ENCODE assay signal across 12 cellular contexts in the genomic region with DNA sequence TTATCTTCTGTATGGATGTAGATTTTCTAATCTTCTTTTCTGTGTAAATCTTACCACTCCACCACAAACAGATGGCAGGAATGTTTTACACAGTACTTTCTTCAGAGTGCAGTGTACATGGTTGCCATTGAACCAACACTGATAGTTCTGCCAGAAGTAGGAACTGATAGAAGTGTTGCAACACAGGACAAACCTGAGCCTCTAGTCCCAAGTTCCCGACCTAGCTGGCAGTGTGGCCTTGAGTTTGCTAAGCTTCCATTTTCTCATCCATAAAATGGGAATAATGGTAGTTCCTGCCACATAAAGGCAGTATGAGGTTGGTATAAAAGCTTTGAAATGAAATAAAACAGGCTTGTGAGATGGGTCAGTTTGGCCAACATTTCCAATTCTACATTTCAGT.
"Had no signal": no experiment of that assay in that cellular context is flagged by ENCODE, and none has a peak within 500 bp of the region (broad histone marks: within the 10 kb centered on the region; RNA-seq: fewer than 3 reads in every experiment).

No MANE protein-coding gene starts in this region.

- ATAC-seq: activated CD8-positive, alpha-beta memory T cell treated with anti-CD3 and anti-CD28 coated beads, Interleukin-2, amount 10 ng/mL, durations not matched to agents 7 days and 5 days had no signal

- H3K4me1 Mint-ChIP-seq: activated CD8-positive, alpha-beta memory T cell treated with anti-CD3 and anti-CD28 coated beads, Interleukin-2, amount 10 ng/mL, durations not matched to agents 7 days and 5 days; activated naive CD4-positive, alpha-beta T cell treated with anti-CD3 and anti-CD28 coated beads, Interleukin-2, amount 10 ng/mL, durations not matched to agents 7 days and 5 days had no signal

- H3K27ac ChIP-seq: epithelial cell of prostate, sigmoid colon, spleen had no signal

- H3K27me3 Mint-ChIP-seq: activated CD4-positive, alpha-beta memory T cell treated with anti-CD3 and anti-CD28 coated beads for 36 hours had no signal

- H3K27ac Mint-ChIP-seq: activated CD4-positive, alpha-beta memory T cell treated with anti-CD3 and anti-CD28 coated beads for 36 hours; activated CD8-positive, alpha-beta memory T cell treated with anti-CD3 and anti-CD28 coated beads, Interleukin-2, amount 10 ng/mL, durations not matched to agents 7 days and 5 days; activated naive CD4-positive, alpha-beta T cell treated with anti-CD3 and anti-CD28 coated beads, Interleukin-2, amount 10 ng/mL, durations not matched to agents 7 days and 5 days had no signal

- H3K4me3 Mint-ChIP-seq: activated CD4-positive, alpha-beta memory T cell treated with anti-CD3 and anti-CD28 coated beads for 36 hours; activated CD8-positive, alpha-beta memory T cell treated with anti-CD3 and anti-CD28 coated beads, Interleukin-2, amount 10 ng/mL, durations not matched to agents 7 days and 5 days; activated naive CD4-positive, alpha-beta T cell treated with anti-CD3 and anti-CD28 coated beads, Interleukin-2, amount 10 ng/mL, durations not matched to agents 7 days and 5 days had no signal

- DNase-seq: activated CD4-positive, alpha-beta memory T cell treated with anti-CD3 and anti-CD28 coated beads for 36 hours; activated CD8-positive, alpha-beta memory T cell treated with anti-CD3 and anti-CD28 coated beads, Interleukin-2, amount 10 ng/mL, durations not matched to agents 7 days and 5 days; activated naive CD4-positive, alpha-beta T cell treated with anti-CD3 and anti-CD28 coated beads, Interleukin-2, amount 10 ng/mL, durations not matched to agents 7 days and 5 days; activated T-cell treated with anti-CD3 and anti-CD28 coated beads, Interleukin-2, amount 50 U/mL, for 1 hour; foreskin melanocyte; midbrain; sigmoid colon; spleen; stimulated activated CD4-positive, alpha-beta T cell treated with anti-CD3 and anti-CD28 coated beads, Interleukin-1b, Interleukin-23, amount 100 ng/mL, for 48 hours; T1000 had no signal

- H3K9me3 Mint-ChIP-seq: activated CD4-positive, alpha-beta memory T cell treated with anti-CD3 and anti-CD28 coated beads for 36 hours; activated naive CD4-positive, alpha-beta T cell treated with anti-CD3 and anti-CD28 coated beads, Interleukin-2, amount 10 ng/mL, durations not matched to agents 7 days and 5 days had no signal

- FAIRE-seq: astrocyte had no signal
